Comparison of ENCODE assay signal across 1 cellular context in genomic region chr5:55649963-55650362, GRCh38.
TF ChIP-seq lines count a peak whose summit lies in the region.

No MANE protein-coding gene starts in this region.

TF ChIP-seq in WTC11, 78 proteins besides CTCF, POLR2A, EP300 and RAD21 (continued from another document):
- TF ChIP-seq, protein P1, sequence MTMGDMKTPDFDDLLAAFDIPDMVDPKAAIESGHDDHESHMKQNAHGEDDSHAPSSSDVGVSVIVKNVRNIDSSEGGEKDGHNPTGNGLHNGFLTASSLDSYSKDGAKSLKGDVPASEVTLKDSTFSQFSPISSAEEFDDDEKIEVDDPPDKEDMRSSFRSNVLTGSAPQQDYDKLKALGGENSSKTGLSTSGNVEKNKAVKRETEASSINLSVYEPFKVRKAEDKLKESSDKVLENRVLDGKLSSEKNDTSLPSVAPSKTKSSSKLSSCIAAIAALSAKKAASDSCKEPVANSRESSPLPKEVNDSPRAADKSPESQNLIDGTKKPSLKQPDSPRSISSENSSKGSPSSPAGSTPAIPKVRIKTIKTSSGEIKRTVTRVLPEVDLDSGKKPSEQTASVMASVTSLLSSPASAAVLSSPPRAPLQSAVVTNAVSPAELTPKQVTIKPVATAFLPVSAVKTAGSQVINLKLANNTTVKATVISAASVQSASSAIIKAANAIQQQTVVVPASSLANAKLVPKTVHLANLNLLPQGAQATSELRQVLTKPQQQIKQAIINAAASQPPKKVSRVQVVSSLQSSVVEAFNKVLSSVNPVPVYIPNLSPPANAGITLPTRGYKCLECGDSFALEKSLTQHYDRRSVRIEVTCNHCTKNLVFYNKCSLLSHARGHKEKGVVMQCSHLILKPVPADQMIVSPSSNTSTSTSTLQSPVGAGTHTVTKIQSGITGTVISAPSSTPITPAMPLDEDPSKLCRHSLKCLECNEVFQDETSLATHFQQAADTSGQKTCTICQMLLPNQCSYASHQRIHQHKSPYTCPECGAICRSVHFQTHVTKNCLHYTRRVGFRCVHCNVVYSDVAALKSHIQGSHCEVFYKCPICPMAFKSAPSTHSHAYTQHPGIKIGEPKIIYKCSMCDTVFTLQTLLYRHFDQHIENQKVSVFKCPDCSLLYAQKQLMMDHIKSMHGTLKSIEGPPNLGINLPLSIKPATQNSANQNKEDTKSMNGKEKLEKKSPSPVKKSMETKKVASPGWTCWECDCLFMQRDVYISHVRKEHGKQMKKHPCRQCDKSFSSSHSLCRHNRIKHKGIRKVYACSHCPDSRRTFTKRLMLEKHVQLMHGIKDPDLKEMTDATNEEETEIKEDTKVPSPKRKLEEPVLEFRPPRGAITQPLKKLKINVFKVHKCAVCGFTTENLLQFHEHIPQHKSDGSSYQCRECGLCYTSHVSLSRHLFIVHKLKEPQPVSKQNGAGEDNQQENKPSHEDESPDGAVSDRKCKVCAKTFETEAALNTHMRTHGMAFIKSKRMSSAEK (CRISPR knock-in tag; IDR thresholded peaks at IDR 0.05; ENCODE audit: borderline replicate concordance): no peak
- TF ChIP-seq, protein P2, sequence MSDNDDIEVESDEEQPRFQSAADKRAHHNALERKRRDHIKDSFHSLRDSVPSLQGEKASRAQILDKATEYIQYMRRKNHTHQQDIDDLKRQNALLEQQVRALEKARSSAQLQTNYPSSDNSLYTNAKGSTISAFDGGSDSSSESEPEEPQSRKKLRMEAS (CRISPR knock-in tag; IDR thresholded peaks at IDR 0.05): no peak
- no peak for TF ChIP-seq ARID4B (CRISPR knock-in tag; IDR thresholded peaks at IDR 0.05; ENCODE audit: borderline replicate concordance)
- no peak for TF ChIP-seq ZNF512 (CRISPR knock-in tag; IDR thresholded peaks at IDR 0.05; ENCODE audit: borderline replicate concordance)
- TF ChIP-seq ZNF396 (CRISPR knock-in tag; IDR thresholded peaks at IDR 0.05; ENCODE audit: borderline replicate concordance): no peak
- TF ChIP-seq RELA (CRISPR knock-in tag; IDR thresholded peaks at IDR 0.05; ENCODE audit: borderline replicate concordance): no peak
- TF ChIP-seq SOX15 (CRISPR knock-in tag; IDR thresholded peaks at IDR 0.05): no peak
- TF ChIP-seq, protein P3, sequence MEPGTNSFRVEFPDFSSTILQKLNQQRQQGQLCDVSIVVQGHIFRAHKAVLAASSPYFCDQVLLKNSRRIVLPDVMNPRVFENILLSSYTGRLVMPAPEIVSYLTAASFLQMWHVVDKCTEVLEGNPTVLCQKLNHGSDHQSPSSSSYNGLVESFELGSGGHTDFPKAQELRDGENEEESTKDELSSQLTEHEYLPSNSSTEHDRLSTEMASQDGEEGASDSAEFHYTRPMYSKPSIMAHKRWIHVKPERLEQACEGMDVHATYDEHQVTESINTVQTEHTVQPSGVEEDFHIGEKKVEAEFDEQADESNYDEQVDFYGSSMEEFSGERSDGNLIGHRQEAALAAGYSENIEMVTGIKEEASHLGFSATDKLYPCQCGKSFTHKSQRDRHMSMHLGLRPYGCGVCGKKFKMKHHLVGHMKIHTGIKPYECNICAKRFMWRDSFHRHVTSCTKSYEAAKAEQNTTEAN (CRISPR knock-in tag; IDR thresholded peaks at IDR 0.05): no peak
TF ChIP-seq in WTC11: peak in this region for 0.
